Comparison of ENCODE assay signal across 22 cellular contexts in the genomic region with DNA sequence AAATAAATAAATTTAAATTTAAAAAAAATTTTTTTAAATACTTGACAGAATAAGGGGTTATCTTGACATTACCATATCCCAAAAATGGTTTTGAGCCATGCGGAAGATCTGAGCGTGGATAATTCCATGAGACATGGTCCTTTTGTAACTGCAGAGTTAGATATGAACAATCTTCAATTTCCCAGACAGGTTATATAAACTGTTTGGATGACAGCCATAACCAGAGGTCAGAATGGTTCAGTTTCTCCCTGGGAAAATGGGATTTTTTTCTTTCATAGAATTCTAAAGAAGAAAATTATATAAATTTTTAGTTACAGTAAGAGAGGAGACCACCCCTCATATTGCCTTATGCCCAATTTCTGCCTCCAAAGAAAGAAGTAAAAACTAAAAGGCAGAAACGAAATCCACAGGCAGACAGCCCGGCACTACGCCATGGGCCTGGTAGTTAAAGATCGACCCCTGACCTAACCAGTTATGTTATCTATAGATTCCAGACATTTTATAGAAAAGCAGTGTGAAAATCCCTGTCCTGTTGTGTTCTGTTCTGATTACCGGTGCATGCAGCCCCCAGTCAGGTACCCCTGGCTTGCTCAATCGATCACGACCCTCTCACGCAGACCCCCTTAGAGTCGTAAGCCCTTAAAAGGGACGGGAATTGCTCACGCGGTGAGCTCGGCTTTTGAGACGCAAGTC. TPM values are rescaled to one million over a fixed set of nuclear protein-coding genes. Genes with fewer than 3 reads are reported as not detected.
A peak's percentile ranks its signal among the peaks of the same experiment; 100 is the strongest.
DNase-seq lines count a peak whose midpoint lies in the region; ATAC-seq and TF ChIP-seq lines count a peak whose summit lies in the region.
"Had no signal": no experiment of that assay in that cellular context is flagged by ENCODE, and none has a peak within 500 bp of the region (broad histone marks: within the 10 kb centered on the region; RNA-seq: fewer than 3 reads in every experiment).

No MANE protein-coding gene starts in this region.

- no peaks in the 10 kb centered on the region for H3K9me3 ChIP-seq in CD8-positive, alpha-beta memory T cell (ENCODE audit: low read length)
- H3K9me3 ChIP-seq: A549, BLaER1 had no signal

- DNase-seq in activated CD4-positive, alpha-beta T cell treated with anti-CD3 and anti-CD28 coated beads, Interleukin-2, amount 10 ng/mL, durations not matched to agents 24 days and 14 days: no peak
- DNase-seq in activated CD4-positive, alpha-beta T cell treated with anti-CD3 and anti-CD28 coated beads for 4 hours: no peak
- no peak for DNase-seq in CD8-positive, alpha-beta memory T cell
- no peak for DNase-seq in activated T-helper 2 cell treated with anti-CD3 and anti-CD28 coated beads, Interferon-gamma antibody, Interleukin-2, Interleukin-4, amounts not matched to agents 10 μg/mL and 5 μg/mL and 100 μg/mL, durations not matched to agents 14 hours and 24 hours and 36 hours (ENCODE audit: low spot score)
- DNase-seq in mesothelial cell of epicardium (ENCODE audit: low spot score in 2 of 2, unreplicated experiment in 2 of 2): no peak
- DNase-seq: activated CD4-positive, alpha-beta T cell treated with anti-CD3 and anti-CD28 coated beads, Interleukin-2, amount 50 U/mL, for 48 hours; activated naive CD4-positive, alpha-beta T cell treated with anti-CD3 and anti-CD28 coated beads, Interleukin-2, amount 50 U/mL, for 16 hours; brain microvascular endothelial cell; foreskin keratinocyte; GM23248; hypothalamus; IMR-90; naive thymus-derived CD4-positive, alpha-beta T cell; NCI-H226; stimulated activated CD4-positive, alpha-beta T cell treated with anti-CD3 and anti-CD28 coated beads, Interleukin-2, amount 100 ng/mL, for 48 hours had no signal

- no peak for ATAC-seq in HG02973 (IDR thresholded peaks at IDR 0.05; ENCODE audit: unreplicated experiment)
- ATAC-seq in stimulated activated memory B cell treated with anti-CD40 and anti-IgM and Interleukin-4, amounts not matched to agents 10 μg/mL and 1 μg/mL and 100 μg/mL, for 72 hours: no peak
- ATAC-seq in HG02852 (IDR thresholded peaks at IDR 0.05; ENCODE audit: unreplicated experiment): no peak
- ATAC-seq: A549; foreskin keratinocyte; naive thymus-derived CD4-positive, alpha-beta T cell; Panc1 had no signal

- no peaks in the 10 kb centered on the region for H3K36me3 ChIP-seq in CD8-positive, alpha-beta memory T cell (ENCODE audit: insufficient read depth, low read length)
- H3K36me3 ChIP-seq: BLaER1, brain microvascular endothelial cell had no signal

- H3K4me1 ChIP-seq in CD8-positive, alpha-beta memory T cell (ENCODE audit: insufficient read depth, low read length): peaks cover 37% of the 10 kb centered on the region
- H3K4me1 ChIP-seq: foreskin keratinocyte had no signal

- H3K27ac Mint-ChIP-seq in activated CD4-positive, alpha-beta T cell treated with anti-CD3 and anti-CD28 coated beads, Interleukin-2, amount 10 ng/mL, durations not matched to agents 24 days and 14 days: peak overlapping the region; percentile 58
- peak overlapping the region; percentile 87 to 94 (median 91) for H3K27ac Mint-ChIP-seq in CD8-positive, alpha-beta memory T cell
- peak overlapping the region; percentile 13 for H3K27ac Mint-ChIP-seq in activated T-helper 2 cell treated with anti-CD3 and anti-CD28 coated beads, Interferon-gamma antibody, Interleukin-2, Interleukin-4, amounts not matched to agents 10 μg/mL and 5 μg/mL and 100 μg/mL, durations not matched to agents 14 hours and 24 hours and 36 hours
- H3K27ac Mint-ChIP-seq in mesothelial cell of epicardium: peak overlapping the region; percentile 91
- no peak overlapping the region for H3K27ac Mint-ChIP-seq in stimulated activated memory B cell treated with anti-CD40 and anti-IgM and Interleukin-4, amounts not matched to agents 10 μg/mL and 1 μg/mL and 100 μg/mL, for 72 hours

- CTCF ChIA-PET in CD8-positive, alpha-beta memory T cell (lab: Charles Lee): no interaction called here

- H3K4me1 Mint-ChIP-seq in activated CD4-positive, alpha-beta T cell treated with anti-CD3 and anti-CD28 coated beads, Interleukin-2, amount 10 ng/mL, durations not matched to agents 24 days and 14 days: peaks cover 64% of the 10 kb centered on the region
- peaks cover 65 to 87% (median 84%) of the 10 kb centered on the region in 3 donors for H3K4me1 Mint-ChIP-seq in CD8-positive, alpha-beta memory T cell
- peaks cover 76% of the 10 kb centered on the region for H3K4me1 Mint-ChIP-seq in activated T-helper 2 cell treated with anti-CD3 and anti-CD28 coated beads, Interferon-gamma antibody, Interleukin-2, Interleukin-4, amounts not matched to agents 10 μg/mL and 5 μg/mL and 100 μg/mL, durations not matched to agents 14 hours and 24 hours and 36 hours (ENCODE audit: low read depth)
- peaks cover 46% of the 10 kb centered on the region for H3K4me1 Mint-ChIP-seq in mesothelial cell of epicardium
- H3K4me1 Mint-ChIP-seq in stimulated activated memory B cell treated with anti-CD40 and anti-IgM and Interleukin-4, amounts not matched to agents 10 μg/mL and 1 μg/mL and 100 μg/mL, for 72 hours: peaks cover 31% of the 10 kb centered on the region

- no peaks in the 10 kb centered on the region for H3K27me3 ChIP-seq in CD8-positive, alpha-beta memory T cell (ENCODE audit: insufficient read depth, low read length, poor library complexity, severe bottlenecking)
- H3K27me3 ChIP-seq: BLaER1, brain microvascular endothelial cell, foreskin keratinocyte had no signal

- H3K4me3 ChIP-seq in CD8-positive, alpha-beta memory T cell (ENCODE audit: low read length): no peak overlapping the region
- H3K4me3 ChIP-seq: A549, BLaER1, coronary artery, GM23248 had no signal

- H3K27me3 Mint-ChIP-seq in activated CD4-positive, alpha-beta T cell treated with anti-CD3 and anti-CD28 coated beads, Interleukin-2, amount 10 ng/mL, durations not matched to agents 24 days and 14 days: no peaks in the 10 kb centered on the region
- H3K27me3 Mint-ChIP-seq in CD8-positive, alpha-beta memory T cell: no peaks in the 10 kb centered on the region
- H3K27me3 Mint-ChIP-seq in activated T-helper 2 cell treated with anti-CD3 and anti-CD28 coated beads, Interferon-gamma antibody, Interleukin-2, Interleukin-4, amounts not matched to agents 10 μg/mL and 5 μg/mL and 100 μg/mL, durations not matched to agents 14 hours and 24 hours and 36 hours (ENCODE audit: low read depth): no peaks in the 10 kb centered on the region
- no peaks in the 10 kb centered on the region for H3K27me3 Mint-ChIP-seq in mesothelial cell of epicardium (ENCODE audit: low read depth)
- no peaks in the 10 kb centered on the region for H3K27me3 Mint-ChIP-seq in stimulated activated memory B cell treated with anti-CD40 and anti-IgM and Interleukin-4, amounts not matched to agents 10 μg/mL and 1 μg/mL and 100 μg/mL, for 72 hours
- H3K27me3 Mint-ChIP-seq: naive thymus-derived CD4-positive, alpha-beta T cell had no signal

- POLR2A ChIA-PET in CD8-positive, alpha-beta memory T cell (lab: Charles Lee): no interaction called here

- TF ChIP-seq CTCF in mesothelial cell of epicardium (IDR thresholded peaks at IDR 0.05; ENCODE audit: unreplicated experiment): no peak

- intact Hi-C loops in activated CD4-positive, alpha-beta T cell treated with anti-CD3 and anti-CD28 coated beads, Interleukin-2, amount 10 ng/mL, durations not matched to agents 24 days and 14 days (cut with micrococcal nuclease): loop anchor here (5.0 kb wide), 1 partner anchor 458 kb away; no protein-coding TSS in a partner anchor
- intact Hi-C loops in activated T-helper 2 cell treated with anti-CD3 and anti-CD28 coated beads, Interferon-gamma antibody, Interleukin-2, Interleukin-4, amounts not matched to agents 10 μg/mL and 5 μg/mL and 100 μg/mL, durations not matched to agents 14 hours and 24 hours and 36 hours (cut with micrococcal nuclease): loop anchor here (10.0 kb wide), 1 partner anchor 1294 kb away; no protein-coding TSS in a partner anchor

- no peaks in the 10 kb centered on the region for H3K9me3 Mint-ChIP-seq in activated CD4-positive, alpha-beta T cell treated with anti-CD3 and anti-CD28 coated beads, Interleukin-2, amount 10 ng/mL, durations not matched to agents 24 days and 14 days
- H3K9me3 Mint-ChIP-seq in CD8-positive, alpha-beta memory T cell: no peaks in the 10 kb centered on the region
- no peaks in the 10 kb centered on the region for H3K9me3 Mint-ChIP-seq in activated T-helper 2 cell treated with anti-CD3 and anti-CD28 coated beads, Interferon-gamma antibody, Interleukin-2, Interleukin-4, amounts not matched to agents 10 μg/mL and 5 μg/mL and 100 μg/mL, durations not matched to agents 14 hours and 24 hours and 36 hours
- no peaks in the 10 kb centered on the region for H3K9me3 Mint-ChIP-seq in mesothelial cell of epicardium
- no peaks in the 10 kb centered on the region for H3K9me3 Mint-ChIP-seq in stimulated activated memory B cell treated with anti-CD40 and anti-IgM and Interleukin-4, amounts not matched to agents 10 μg/mL and 1 μg/mL and 100 μg/mL, for 72 hours
- H3K9me3 Mint-ChIP-seq: naive thymus-derived CD4-positive, alpha-beta T cell had no signal

- H3K36me3 Mint-ChIP-seq in activated CD4-positive, alpha-beta T cell treated with anti-CD3 and anti-CD28 coated beads, Interleukin-2, amount 10 ng/mL, durations not matched to agents 24 days and 14 days (ENCODE audit: low read depth): peaks cover 44% of the 10 kb centered on the region
- peaks cover 4 to 49% (median 14%) of the 10 kb centered on the region in 3 donors for H3K36me3 Mint-ChIP-seq in CD8-positive, alpha-beta memory T cell
- H3K36me3 Mint-ChIP-seq in activated T-helper 2 cell treated with anti-CD3 and anti-CD28 coated beads, Interferon-gamma antibody, Interleukin-2, Interleukin-4, amounts not matched to agents 10 μg/mL and 5 μg/mL and 100 μg/mL, durations not matched to agents 14 hours and 24 hours and 36 hours (ENCODE audit: low read depth): peaks cover 57% of the 10 kb centered on the region
- H3K36me3 Mint-ChIP-seq in mesothelial cell of epicardium: peaks cover 2% of the 10 kb centered on the region
- H3K36me3 Mint-ChIP-seq in stimulated activated memory B cell treated with anti-CD40 and anti-IgM and Interleukin-4, amounts not matched to agents 10 μg/mL and 1 μg/mL and 100 μg/mL, for 72 hours: peaks cover 4% of the 10 kb centered on the region

- H3K4me3 Mint-ChIP-seq in activated CD4-positive, alpha-beta T cell treated with anti-CD3 and anti-CD28 coated beads, Interleukin-2, amount 10 ng/mL, durations not matched to agents 24 days and 14 days: peak overlapping the region; percentile 69
- peak overlapping the region; percentile 38 to 95 (median 77) for H3K4me3 Mint-ChIP-seq in CD8-positive, alpha-beta memory T cell
- H3K4me3 Mint-ChIP-seq in activated T-helper 2 cell treated with anti-CD3 and anti-CD28 coated beads, Interferon-gamma antibody, Interleukin-2, Interleukin-4, amounts not matched to agents 10 μg/mL and 5 μg/mL and 100 μg/mL, durations not matched to agents 14 hours and 24 hours and 36 hours (ENCODE audit: low read depth): peak overlapping the region; percentile 5
- H3K4me3 Mint-ChIP-seq in mesothelial cell of epicardium: peak overlapping the region; percentile 57
- H3K4me3 Mint-ChIP-seq in stimulated activated memory B cell treated with anti-CD40 and anti-IgM and Interleukin-4, amounts not matched to agents 10 μg/mL and 1 μg/mL and 100 μg/mL, for 72 hours: no peak overlapping the region

- no peak overlapping the region for H3K27ac ChIP-seq in CD8-positive, alpha-beta memory T cell (ENCODE audit: low read depth, low read length)
- H3K27ac ChIP-seq: A549, BLaER1, brain microvascular endothelial cell, coronary artery, foreskin keratinocyte, GM23248 had no signal

RNA-seq across cellular contexts. Expression of a gene that starts 3.0 kb away (rescaled TPM):
- 56.0 and 57.4 TPM in 2 replicates for total RNA-seq in activated CD4-positive, alpha-beta T cell treated with anti-CD3 and anti-CD28 coated beads, Interleukin-2, amount 10 ng/mL, durations not matched to agents 24 days and 14 days
- 100 to 1,000 TPM; 107 to 109 TPM for total RNA-seq in CD8-positive, alpha-beta memory T cell
- polyA plus RNA-seq in CD8-positive, alpha-beta memory T cell: 51.4 TPM
- total RNA-seq in activated T-helper 2 cell treated with anti-CD3 and anti-CD28 coated beads, Interferon-gamma antibody, Interleukin-2, Interleukin-4, amounts not matched to agents 10 μg/mL and 5 μg/mL and 100 μg/mL, durations not matched to agents 14 hours and 24 hours and 36 hours: 42.1 and 43.0 TPM in 2 replicates
- total RNA-seq in mesothelial cell of epicardium: 17.0 to 18.2 TPM (median 17.6 TPM) in 3 replicates
